1 cellular context compared by ENCODE assay signal in genomic region chr19:50893047-50893737, GRCh38.
TF ChIP-seq lines count a peak whose summit lies in the region.

No MANE protein-coding gene starts in this region.

TF ChIP-seq in H1, 55 proteins besides CTCF, POLR2A, EP300 and RAD21:
- no peak for TF ChIP-seq CHD7 (IDR thresholded peaks at IDR 0.05; ENCODE audit: insufficient replicate concordance, low read length)
- no peak for TF ChIP-seq BACH1 (IDR thresholded peaks at IDR 0.05; ENCODE audit: low read length)
- TF ChIP-seq CREB1 (IDR thresholded peaks at IDR 0.05), result peak; percentile 89
- peak; percentile 75; the same call in 1 of the 2 replicates for TF ChIP-seq YY1 (IDR thresholded peaks at IDR 0.05; ENCODE audit: low read depth, low read length)
- peak; percentile 25 for TF ChIP-seq CTBP2 (IDR thresholded peaks at IDR 0.05; ENCODE audit: borderline replicate concordance, insufficient read depth, insufficient read length, low read length)
- peak; percentile 71; the same call in 1 of the 2 replicates for TF ChIP-seq MAX (IDR thresholded peaks at IDR 0.05)
- peak; percentile 61 for TF ChIP-seq USF2 (IDR thresholded peaks at IDR 0.05; ENCODE audit: low read length)
- TF ChIP-seq EGR1 (IDR thresholded peaks at IDR 0.05; ENCODE audit: borderline replicate concordance, low read depth, low read length), result no peak
